In the genomic region with DNA sequence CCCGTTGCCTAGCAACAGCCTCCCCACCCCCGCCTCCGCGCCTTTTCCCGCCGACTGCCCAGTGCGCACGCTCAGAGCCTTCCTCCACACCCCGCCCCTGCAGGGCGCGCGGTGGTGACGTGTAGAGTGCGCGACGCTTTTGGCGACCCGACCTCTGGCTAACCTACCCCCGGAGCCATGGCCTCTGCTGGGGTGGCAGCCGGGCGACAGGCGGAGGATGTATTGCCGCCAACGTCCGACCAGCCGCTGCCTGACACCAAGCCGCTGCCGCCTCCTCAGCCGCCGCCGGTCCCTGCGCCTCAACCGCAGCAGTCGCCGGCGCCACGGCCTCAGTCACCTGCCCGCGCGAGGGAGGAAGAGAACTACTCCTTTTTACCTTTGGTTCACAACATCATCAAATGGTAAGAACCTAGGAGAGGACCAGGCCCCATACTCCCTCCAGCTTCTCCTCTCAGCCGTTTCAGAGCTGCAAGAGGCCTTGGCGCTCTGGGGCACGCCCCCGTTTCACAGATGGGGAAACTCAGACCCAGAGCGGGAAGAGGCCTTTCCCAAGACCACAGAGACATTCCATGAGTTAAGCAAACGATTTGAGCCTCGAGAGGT, we compare ENCODE assay signal across 9 cellular contexts. TPM values are rescaled to one million over a fixed set of nuclear protein-coding genes. Genes with fewer than 3 reads are reported as not detected.
DNase-seq lines count a peak whose midpoint lies in the region; ATAC-seq, FAIRE-seq and TF ChIP-seq lines count a peak whose summit lies in the region.
"Had no signal": no experiment of that assay in that cellular context is flagged by ENCODE, and none has a peak within 500 bp of the region (broad histone marks: within the 10 kb centered on the region; RNA-seq: fewer than 3 reads in every experiment).

Gene MED9, plus strand, starts transcription at position 136 of the 603 bp plus-strand sequence. Its CDS starts 42 bp downstream, at position 178.

- peaks cover 2% of the 10 kb centered on the region for H3K36me3 Mint-ChIP-seq in activated CD8-positive, alpha-beta memory T cell treated with anti-CD3 and anti-CD28 coated beads, Interleukin-2, amount 10 ng/mL, durations not matched to agents 7 days and 5 days

- ATAC-seq in GM19397 (IDR thresholded peaks at IDR 0.05; ENCODE audit: unreplicated experiment), result peak; percentile 86
- peak; percentile 99 for ATAC-seq in activated CD8-positive, alpha-beta memory T cell treated with anti-CD3 and anti-CD28 coated beads, Interleukin-2, amount 10 ng/mL, durations not matched to agents 7 days and 5 days

- H3K9me3 ChIP-seq in H1 (ENCODE audit: insufficient read depth in 2 of 2, low read depth in 1 of 2, low read length in 1 of 2) (no peaks in the 10 kb centered on the region), mesenchymal stem cell (ENCODE audit: control insufficient read depth, low read length) (no peaks in the 10 kb centered on the region)

- H2BK120ac ChIP-seq in H1 (replicated peaks; ENCODE audit: low read depth, low read length) (no peak within 1 kb of the TSS), mesenchymal stem cell (ENCODE audit: low read depth, low read length) (no peak within 1 kb of the TSS)

- TF ChIP-seq RAD21 in H1 (IDR thresholded peaks at IDR 0.05 in 1 of 2, conservative IDR thresholded peaks at IDR 0.05 in 1 of 2; ENCODE audit: low read depth in 2 of 2, low read length in 2 of 2), result peak in 1 of 2 experiments; percentile 8; a peak in 1 of 4 replicates

- peaks cover 0 to 3% of the 10 kb centered on the region in 2 experiments for H4K20me1 ChIP-seq in H1 (replicated peaks in 1 of 2; ENCODE audit: control insufficient read depth in 1 of 2, insufficient read depth in 2 of 2, low read length in 2 of 2)

- H3K4me2 ChIP-seq in H1 (ENCODE audit: insufficient read depth in 1 of 2, low read depth in 2 of 2, low read length in 2 of 2) (peak within 1 kb of the TSS; percentile 69 to 87), mesenchymal stem cell (ENCODE audit: low read length, poor library complexity, severe bottlenecking) (peak within 1 kb of the TSS; percentile 80)

- H3K36me3 ChIP-seq in BJ (ENCODE audit: control insufficient read depth, insufficient read depth, low read length), result no peaks in the 10 kb centered on the region
- 0 out of 8 replicates have a peak, but pooled peaks cover 0 to 3% (median 0%) of the 10 kb centered on the region in 4 experiments for H3K36me3 ChIP-seq in H1 (ENCODE audit: control insufficient read depth in 2 of 4, insufficient read depth in 4 of 4, low read length in 3 of 4)
- H3K36me3 ChIP-seq in mesenchymal stem cell (ENCODE audit: control insufficient read depth in 1 of 2, insufficient read depth in 2 of 2, low read depth in 1 of 2, low read length in 2 of 2), result peaks cover 0 to 13% of the 10 kb centered on the region in 2 experiments

- CTCF ChIA-PET in BJ (lab: Yijun Ruan, JAX) (interaction anchor here (1.1 kb wide), 1 partner anchor 164 kb away, joined by 3 read pairs; no protein-coding TSS in a partner anchor), H1 (lab: Charles Lee; ENCODE audit: partially characterized antibody) (no interaction called here)
- CTCF ChIA-PET in activated CD8-positive, alpha-beta memory T cell treated with anti-CD3 and anti-CD28 coated beads, Interleukin-2, amount 10 ng/mL, durations not matched to agents 7 days and 5 days (lab: Charles Lee), result interaction anchor here (0.7 to 1.3 kb wide), 2 partner anchors 20 to 121 kb away, joined by 3 read pairs; no protein-coding TSS in a partner anchor

- POLR2A ChIA-PET in BJ (lab: Charles Lee) (no interaction called here), H1 (lab: Charles Lee; ENCODE audit: partially characterized antibody) (interaction anchor here (1.0 kb wide), 1 partner anchor 19 kb away, joined by 12 read pairs; the partner anchor contains the start of gene RASD1)

- H3K4me3 Mint-ChIP-seq in activated CD8-positive, alpha-beta memory T cell treated with anti-CD3 and anti-CD28 coated beads, Interleukin-2, amount 10 ng/mL, durations not matched to agents 7 days and 5 days, result peak within 1 kb of the TSS; percentile 89

- H3K79me2 ChIP-seq in H1 (ENCODE audit: control insufficient read depth in 1 of 2, insufficient read depth in 2 of 2, low read length in 2 of 2), result peaks cover 5 to 43% of the 10 kb centered on the region in 2 experiments; a peak in 3 of 4 replicates

- no peak within 1 kb of the TSS for H2BK15ac ChIP-seq in H1 (ENCODE audit: low read length)
- peak within 1 kb of the TSS; percentile 88 for H2BK15ac ChIP-seq in mesenchymal stem cell (ENCODE audit: low read depth, poor library complexity, severe bottlenecking)

- H3K56ac ChIP-seq in H1 (replicated peaks; ENCODE audit: insufficient read length, low read depth, low read length), result no peak within 1 kb of the TSS

- no peak within 1 kb of the TSS for H2BK20ac ChIP-seq in H1 (ENCODE audit: low read length)

- H3K27me3 Mint-ChIP-seq in activated CD8-positive, alpha-beta memory T cell treated with anti-CD3 and anti-CD28 coated beads, Interleukin-2, amount 10 ng/mL, durations not matched to agents 7 days and 5 days, result peaks cover 22% of the 10 kb centered on the region

- H3K18ac ChIP-seq in H1 (ENCODE audit: extremely low read depth, low read length) (peak within 1 kb of the TSS; percentile 93), mesenchymal stem cell (ENCODE audit: low read depth in 1 of 2, low read length in 2 of 2) (peak within 1 kb of the TSS; percentile 95 to 98)

- H2AFZ ChIP-seq in H1 (ENCODE audit: low read length) (peak within 1 kb of the TSS; percentile 67; the same call in 1 of the 2 replicates), mesenchymal stem cell (ENCODE audit: low read depth, low read length) (peak within 1 kb of the TSS; percentile 100)

- peak; percentile 96 for FAIRE-seq in HTR-8/SVneo (lab: Jason Lieb, UNC)
- FAIRE-seq in H1 (lab: Jason Lieb, UNC), result no peak
- FAIRE-seq: TTC549 had no signal

- H3K4me1 ChIP-seq in H1 (replicated peaks in 1 of 4; ENCODE audit: control insufficient read depth in 3 of 4, insufficient read depth in 4 of 4, low read length in 3 of 4) (peaks cover 0 to 5% (median 1%) of the 10 kb centered on the region in 4 experiments; a peak in 1 of 7 replicates), mesenchymal stem cell (ENCODE audit: control insufficient read depth, insufficient read depth, low read depth, low read length) (peaks cover 2% of the 10 kb centered on the region)

- peak within 1 kb of the TSS; percentile 88 for H3K4me3 ChIP-seq in BJ (ENCODE audit: low read depth, low read length)
- peak within 1 kb of the TSS; percentile 82 to 97 (median 96) for H3K4me3 ChIP-seq in H1 (ENCODE audit: extremely low read depth in 1 of 4, insufficient read depth in 2 of 4, low read depth in 3 of 4, low read length in 4 of 4)
- peak within 1 kb of the TSS; percentile 99 to 100 for H3K4me3 ChIP-seq in mesenchymal stem cell (ENCODE audit: insufficient read depth in 1 of 2, low read depth in 1 of 2, low read length in 2 of 2)

- TF ChIP-seq CTCF in BJ (IDR thresholded peaks at IDR 0.05; ENCODE audit: insufficient read depth, low read depth, low read length) (no peak), H1 (IDR thresholded peaks at IDR 0.05; ENCODE audit: control extremely low read depth in 1 of 3, insufficient read depth in 1 of 3, low read depth in 1 of 3, low read length in 3 of 3) (no peak; a peak in 1 of 4 replicates)

- H3K23me2 ChIP-seq in H1 (ENCODE audit: low read depth, low read length), result peaks cover 6% of the 10 kb centered on the region; the same call in 1 of the 2 replicates

- no peak within 1 kb of the TSS for H4K91ac ChIP-seq in H1 (replicated peaks; ENCODE audit: insufficient read length, low read length)
- H4K91ac ChIP-seq in mesenchymal stem cell (ENCODE audit: low read length), result peak within 1 kb of the TSS; percentile 95

- peak within 1 kb of the TSS; percentile 59 for H4K5ac ChIP-seq in H1 (ENCODE audit: insufficient read length, low read depth, low read length)

- H4K8ac ChIP-seq in H1 (ENCODE audit: extremely low read depth, insufficient read depth, low read length), result peak within 1 kb of the TSS; percentile 94
- peak within 1 kb of the TSS; percentile 100 for H4K8ac ChIP-seq in mesenchymal stem cell (ENCODE audit: low read length)

- TF ChIP-seq EP300 in H1 (IDR thresholded peaks at IDR 0.05; ENCODE audit: borderline replicate concordance in 1 of 2, low read depth in 2 of 2, low read length in 2 of 2), result no peak

- peaks cover 2% of the 10 kb centered on the region; the same call in 1 of the 2 replicates for H3K27me3 ChIP-seq in BJ (ENCODE audit: control insufficient read depth, insufficient read depth, low read length)
- H3K27me3 ChIP-seq in H1 (replicated peaks in 1 of 4; ENCODE audit: control insufficient read depth in 3 of 4, extremely low read depth in 1 of 4, insufficient read depth in 3 of 4, low read length in 3 of 4), result peaks cover 0 to 4% (median 0%) of the 10 kb centered on the region in 4 experiments; a peak in 2 of 7 replicates
- peaks cover 9 to 12% of the 10 kb centered on the region in 2 experiments for H3K27me3 ChIP-seq in mesenchymal stem cell (ENCODE audit: control insufficient read depth in 1 of 2, insufficient read depth in 1 of 2, low read length in 2 of 2)

- peak within 1 kb of the TSS; percentile 87 for H3K27ac Mint-ChIP-seq in activated CD8-positive, alpha-beta memory T cell treated with anti-CD3 and anti-CD28 coated beads, Interleukin-2, amount 10 ng/mL, durations not matched to agents 7 days and 5 days

- H3K9ac ChIP-seq in H1 (replicated peaks in 1 of 4; ENCODE audit: extremely low read depth in 1 of 4, low read depth in 3 of 4, low read length in 3 of 4), result peak within 1 kb of the TSS; percentile 80 to 93 (median 88)
- H3K9ac ChIP-seq in mesenchymal stem cell (ENCODE audit: low read length), result peak within 1 kb of the TSS; percentile 94

- TF ChIP-seq POLR2A in H1 (IDR thresholded peaks at IDR 0.05; ENCODE audit: control extremely low read depth in 1 of 2, low read depth in 2 of 2, low read length in 2 of 2), result peak; percentile 63 to 91

- H2BK12ac ChIP-seq in H1 (ENCODE audit: low read depth, low read length) (no peak within 1 kb of the TSS), mesenchymal stem cell (ENCODE audit: low read length in 2 of 2) (peak within 1 kb of the TSS in 1 of 2 experiments; percentile 39)

- DNase-seq in BJ (ENCODE audit: low read depth), result no peak
- DNase-seq in HTR-8/SVneo (ENCODE audit: insufficient read length, low spot score), result peak; percentile 97
- peak; percentile 89 for DNase-seq in NOMO-1 treated with dmso at 0.1 percent for 144 hours (lab: John Stamatoyannopoulos, UW; ENCODE audit: unreplicated experiment)
- peak; percentile 96 for DNase-seq in activated CD8-positive, alpha-beta memory T cell treated with anti-CD3 and anti-CD28 coated beads, Interleukin-2, amount 10 ng/mL, durations not matched to agents 7 days and 5 days
- peak; percentile 76 to 98 for DNase-seq in H1 (ENCODE audit: low read depth in 1 of 2, low spot score in 2 of 2)
- peak; percentile 88 for DNase-seq in mesenchymal stem cell
- peak; percentile 94 for DNase-seq in stimulated activated CD8-positive, alpha-beta memory T cell treated with anti-CD3 and anti-CD28 coated beads, Interleukin-12 subunit alpha, Interleukin-12 subunit beta, amount 100 ng/mL, for 1 hour (ENCODE audit: low read depth)

- peaks cover 6% of the 10 kb centered on the region; the same call in 1 of the 2 replicates for H3K79me1 ChIP-seq in H1 (ENCODE audit: low read depth, low read length)
- H3K79me1 ChIP-seq in mesenchymal stem cell (replicated peaks; ENCODE audit: low read length, poor library complexity, severe bottlenecking), result peaks cover 16% of the 10 kb centered on the region

- H3K23ac ChIP-seq in H1 (ENCODE audit: insufficient read length), result no peak within 1 kb of the TSS
- peak within 1 kb of the TSS in 1 of 2 experiments; percentile 99 for H3K23ac ChIP-seq in mesenchymal stem cell (ENCODE audit: low read length in 2 of 2)

- H3K4ac ChIP-seq in H1 (replicated peaks; ENCODE audit: insufficient read length, low read depth, low read length), result no peak within 1 kb of the TSS
- peak within 1 kb of the TSS; percentile 66 to 84 for H3K4ac ChIP-seq in mesenchymal stem cell (ENCODE audit: low read depth in 1 of 2, low read length in 2 of 2)

- peak within 1 kb of the TSS; percentile 90 for H2BK5ac ChIP-seq in H1 (ENCODE audit: low read depth, low read length)
- H2BK5ac ChIP-seq in mesenchymal stem cell (ENCODE audit: low read depth, low read length, poor library complexity, severe bottlenecking), result no peak within 1 kb of the TSS

- no peak within 1 kb of the TSS for H3K14ac ChIP-seq in H1 (ENCODE audit: insufficient read length)
- peak within 1 kb of the TSS in 1 of 2 experiments; percentile 99 for H3K14ac ChIP-seq in mesenchymal stem cell (ENCODE audit: low read length in 2 of 2)

- no peaks in the 10 kb centered on the region for H3K9me3 Mint-ChIP-seq in activated CD8-positive, alpha-beta memory T cell treated with anti-CD3 and anti-CD28 coated beads, Interleukin-2, amount 10 ng/mL, durations not matched to agents 7 days and 5 days (ENCODE audit: low read depth)

- H3K27ac ChIP-seq in H1 (ENCODE audit: low read depth, low read length), result peak within 1 kb of the TSS; percentile 88
- peak within 1 kb of the TSS; percentile 27 for H3K27ac ChIP-seq in mesenchymal stem cell (ENCODE audit: low read length, poor library complexity, severe bottlenecking)

- WGBS in H1 (ENCODE audit: extremely low coverage in 1 of 2, insufficient coverage in 1 of 2, insufficient read length in 1 of 2, insufficient replicate concordance in 2 of 2, low coverage in 1 of 2, low lambda C conversion rate in 2 of 2, missing lambda C conversion rate in 1 of 2), 2 experiments, result 2% methylated on average over 39 of the region's 47 CpGs; no CpG with 5 or more reads in 1 of the 2 experiments
- under 1% methylated on average over 47 of the region's 47 CpGs for WGBS in mesenchymal stem cell

- peaks cover 53% of the 10 kb centered on the region for H3K4me1 Mint-ChIP-seq in activated CD8-positive, alpha-beta memory T cell treated with anti-CD3 and anti-CD28 coated beads, Interleukin-2, amount 10 ng/mL, durations not matched to agents 7 days and 5 days

- H2AK5ac ChIP-seq in H1 (ENCODE audit: low read depth, low read length) (no peak within 1 kb of the TSS), mesenchymal stem cell (ENCODE audit: low read length, severe bottlenecking) (no peak within 1 kb of the TSS)

RNA-seq across cellular contexts. Expression of gene MED9, which starts in this region (rescaled TPM):
- 10.6 and 11.7 TPM in 2 replicates for polyA plus RNA-seq in BJ (2011; rRNA removed)
- 7.2 and 8.1 TPM in 2 replicates for polyA minus RNA-seq in BJ (2011; rRNA and poly(A)+ RNA removed)
- total RNA-seq in activated CD8-positive, alpha-beta memory T cell treated with anti-CD3 and anti-CD28 coated beads, Interleukin-2, amount 10 ng/mL, durations not matched to agents 7 days and 5 days, result 10 to 100 TPM; 15.1 to 17.5 TPM
- 15.8 and 16.9 TPM in 2 replicates for total RNA-seq in H1 (2021; fragmentation: NEBNext Ultra II Directional; extraction: Animal tissue kit (Norgen Biotek cat#: 25700))
- 19.7 and 22.1 TPM in 2 replicates for polyA plus RNA-seq in H1 (2011; rRNA removed)
- 22.5 TPM for polyA plus RNA-seq in H1 (2011; cell fraction: cytosol; rRNA removed)
- polyA plus RNA-seq in H1 (2011; cell fraction: nucleus; rRNA removed), result 17.7 TPM
- polyA plus RNA-seq in H1 (2012, experiment 1 of 2), result 11.9 to 16.0 TPM (median 14.9 TPM) in 4 replicates
- polyA plus RNA-seq in H1 (2012, experiment 2 of 2), result 19.9 TPM
- 12.0 TPM for polyA plus RNA-seq in H1 (2013, experiment 1 of 2)
- 11.1 TPM for polyA plus RNA-seq in H1 (2013, experiment 2 of 2)
- polyA minus RNA-seq in H1 (2011; rRNA and poly(A)+ RNA removed), result 14.9 and 21.8 TPM in 2 replicates
- polyA minus RNA-seq in H1 (2011; cell fraction: cytosol; rRNA and poly(A)+ RNA removed), result 10.3 TPM
- polyA minus RNA-seq in H1 (2011; cell fraction: nucleus; rRNA and poly(A)+ RNA removed), result 30.3 TPM
- 6.1 TPM for polyA plus RNA-seq in mesenchymal stem cell (2013, experiment 1 of 2)
- polyA plus RNA-seq in mesenchymal stem cell (2013, experiment 2 of 2), result 6.3 TPM
